10 cellular contexts compared by ENCODE assay signal in genomic region chr4:7254736-7255487, GRCh38.
A peak's percentile ranks its signal among the peaks of the same experiment; 100 is the strongest.
DNase-seq lines count a peak whose midpoint lies in the region; ATAC-seq and TF ChIP-seq lines count a peak whose summit lies in the region.
"Had no signal": no experiment of that assay in that cellular context is flagged by ENCODE, and none has a peak within 500 bp of the region (broad histone marks: within the 10 kb centered on the region; RNA-seq: fewer than 3 reads in every experiment).

No MANE protein-coding gene starts in this region.

- over 99% methylated on average over 13 of the region's 17 CpGs for WGBS in mammary epithelial cell (ENCODE audit: low coverage, missing lambda C conversion rate)

- in situ Hi-C loops in mammary epithelial cell (cut with MboI; ENCODE audit: low sequenced_read_pairs in 2 of 2): no loop called here

- no peaks in the 10 kb centered on the region for H3K27me3 ChIP-seq in mammary epithelial cell (ENCODE audit: insufficient read depth, low read length)

- peak overlapping the region; percentile 58 for H2AFZ ChIP-seq in mammary epithelial cell (ENCODE audit: low read depth, low read length)
- H2AFZ ChIP-seq: PC-9 had no signal

- no peaks in the 10 kb centered on the region for H4K20me1 ChIP-seq in mammary epithelial cell (ENCODE audit: insufficient read depth, low read length)

- CTCF ChIA-PET in mammary epithelial cell (lab: Charles Lee; ENCODE audit: low non-redundant PET): no interaction called here

- H3K9ac ChIP-seq in mammary epithelial cell (ENCODE audit: insufficient read depth, low read length): no peak overlapping the region

- DNase-seq in GM12864 (ENCODE audit: low read depth): peak; percentile 8
- DNase-seq in mammary epithelial cell: no peak
- no peak for DNase-seq in NCI-H2029 treated with DMSO at 0.1 percent for 48 hours (lab: John Stamatoyannopoulos, UW)
- DNase-seq in glomerular visceral epithelial cell (ENCODE audit: extremely low spot score): no peak
- no peak for DNase-seq in NCI-H2081 (lab: John Stamatoyannopoulos, UW)
- DNase-seq in NCI-H1417 treated with DMSO at 0.1 percent for 48 hours (lab: John Stamatoyannopoulos, UW): no peak
- DNase-seq: left colon, PC-9 had no signal

- H3K27ac ChIP-seq in mammary epithelial cell (ENCODE audit: insufficient read depth, low read depth, low read length): no peak overlapping the region
- H3K27ac ChIP-seq: PC-9 had no signal

- intact Hi-C loops in mammary epithelial cell (cut with micrococcal nuclease): no loop called here

- H3K79me2 ChIP-seq in mammary epithelial cell (ENCODE audit: insufficient read depth, low read length): no peaks in the 10 kb centered on the region

- no peak overlapping the region for H3K4me3 ChIP-seq in GM12864 (ENCODE audit: low read depth, low read length)
- H3K4me3 ChIP-seq in mammary epithelial cell (replicated peaks in 1 of 3; ENCODE audit: insufficient read depth in 1 of 3, low read depth in 2 of 3, low read length in 3 of 3): no peak overlapping the region
- H3K4me3 ChIP-seq: PC-9 had no signal

- H3K4me2 ChIP-seq in mammary epithelial cell (ENCODE audit: insufficient read depth, low read depth, low read length): no peak overlapping the region
- H3K4me2 ChIP-seq: PC-9 had no signal

- TF ChIP-seq CTCF in GM12864 (IDR thresholded peaks at IDR 0.05; ENCODE audit: low read depth, low read length, missing control alignments): no peak
- TF ChIP-seq CTCF in mammary epithelial cell (conservative IDR thresholded peaks at IDR 0.05 in 1 of 2, IDR thresholded peaks at IDR 0.05 in 1 of 2; ENCODE audit: extremely low read depth in 1 of 2, insufficient read depth in 1 of 2, low read depth in 1 of 2, low read length in 2 of 2): no peak

- BruUV-seq in mammary epithelial cell (replicated peaks; lab: Mats Ljungman, UMichigan): no TSS peak

- no peaks in the 10 kb centered on the region for H3K36me3 ChIP-seq in mammary epithelial cell (ENCODE audit: insufficient read depth, low read length)

- H3K4me1 ChIP-seq in mammary epithelial cell (ENCODE audit: insufficient read depth, low read length): peaks cover 11% of the 10 kb centered on the region

- dilution Hi-C loops in mammary epithelial cell (cut with HindIII; ENCODE audit: low sequenced_read_pairs): no loop called here

- peak; percentile 93 for ATAC-seq in GM19351 (IDR thresholded peaks at IDR 0.05; ENCODE audit: unreplicated experiment)
- peak; percentile 94 for ATAC-seq in HG03095 (IDR thresholded peaks at IDR 0.05; ENCODE audit: unreplicated experiment)
- ATAC-seq: left colon had no signal

- H3K9me3 ChIP-seq in mammary epithelial cell (replicated peaks; ENCODE audit: insufficient read depth, low read length): peaks cover 3% of the 10 kb centered on the region
